10 cellular contexts compared by ENCODE assay signal in the genomic region with DNA sequence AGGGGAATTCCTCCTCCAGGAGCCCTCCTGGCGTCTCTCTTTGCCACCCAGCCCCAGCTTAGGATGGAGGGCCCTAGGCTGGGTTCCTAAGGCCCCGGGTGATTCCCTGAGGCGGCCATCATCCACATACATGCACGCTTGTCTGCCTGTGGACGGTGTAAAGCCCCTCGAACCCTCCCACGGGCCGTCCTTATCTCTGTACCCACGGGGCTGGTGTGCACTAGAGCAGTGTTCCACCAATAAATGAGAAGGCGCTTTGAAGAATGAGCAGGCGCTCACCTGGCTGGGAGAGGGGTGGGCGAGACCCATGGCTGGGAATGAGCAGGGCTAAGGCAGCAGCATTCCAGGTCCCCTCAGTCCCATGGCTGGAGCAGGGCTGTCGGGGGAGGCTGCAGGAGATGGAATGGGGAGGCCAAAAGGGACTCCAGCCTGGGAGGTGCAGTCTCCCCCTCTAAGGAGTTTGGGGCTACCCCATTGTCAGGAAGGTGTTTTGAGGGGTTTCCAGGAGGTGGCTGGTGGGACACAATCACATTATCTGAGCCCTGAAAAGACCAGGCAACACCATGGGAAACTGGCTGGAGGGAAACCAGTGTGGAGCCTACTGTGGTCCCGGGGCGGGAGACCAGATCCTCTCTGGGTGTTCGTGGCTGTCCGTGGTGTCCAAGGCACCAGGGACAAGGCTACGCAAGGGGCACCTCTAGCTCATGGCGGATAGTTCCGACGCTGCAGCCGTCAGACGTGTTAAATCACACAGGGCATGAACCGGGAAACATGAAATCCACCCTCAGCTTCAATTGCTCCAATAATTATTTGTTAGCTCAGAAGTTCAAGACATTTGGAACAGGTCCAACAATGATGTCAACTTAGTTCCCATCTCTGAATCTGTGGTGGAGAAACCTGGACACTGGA.
DNase-seq lines count a peak whose midpoint lies in the region; ATAC-seq and TF ChIP-seq lines count a peak whose summit lies in the region.
"Had no signal": no experiment of that assay in that cellular context is flagged by ENCODE, and none has a peak within 500 bp of the region (broad histone marks: within the 10 kb centered on the region; RNA-seq: fewer than 3 reads in every experiment).

No MANE protein-coding gene starts in this region.

- peaks cover 33% of the 10 kb centered on the region for H3K4me1 ChIP-seq in Caco-2
- H3K4me1 ChIP-seq in mesenchymal stem cell (ENCODE audit: control insufficient read depth, insufficient read depth, low read depth, low read length) = peaks cover 14% of the 10 kb centered on the region

- peak overlapping the region; percentile 85 for H2AK5ac ChIP-seq in mesenchymal stem cell (ENCODE audit: low read length, severe bottlenecking)

- no peak overlapping the region for H2BK15ac ChIP-seq in mesenchymal stem cell (ENCODE audit: low read depth, poor library complexity, severe bottlenecking)

- H2AFZ ChIP-seq in mesenchymal stem cell (ENCODE audit: low read depth, low read length) = no peak overlapping the region

- intact Hi-C loops in Caco-2 (cut with micrococcal nuclease; ENCODE audit: unreplicated experiment) = no loop called here

- no peaks in the 10 kb centered on the region for H3K27me3 Mint-ChIP-seq in Caco-2 (ENCODE audit: insufficient read depth, unreplicated experiment)
- H3K27me3 Mint-ChIP-seq: activated CD4-positive, alpha-beta memory T cell treated with anti-CD3 and anti-CD28 coated beads for 36 hours had no signal

- 90% methylated on average over 24 of the region's 24 CpGs for WGBS in mesenchymal stem cell

- H3K14ac ChIP-seq in mesenchymal stem cell (ENCODE audit: low read length in 2 of 2) = no peak overlapping the region

- TF ChIP-seq CTCF in Caco-2 (IDR thresholded peaks at IDR 0.05; ENCODE audit: insufficient read depth in 1 of 2, low read depth in 1 of 2, low read length in 1 of 2, severe bottlenecking in 1 of 2, unreplicated experiment in 1 of 2) = no peak

- H2BK120ac ChIP-seq in mesenchymal stem cell (ENCODE audit: low read depth, low read length) = no peak overlapping the region

- H3K4me1 Mint-ChIP-seq in Caco-2 (ENCODE audit: low read depth, unreplicated experiment) = peaks cover 22% of the 10 kb centered on the region

- POLR2A ChIA-PET in Caco-2 (lab: Charles Lee) = no interaction called here

- H3K23ac ChIP-seq in mesenchymal stem cell (ENCODE audit: low read length in 2 of 2) = no peak overlapping the region

- H3K4me3 Mint-ChIP-seq in Caco-2 (ENCODE audit: unreplicated experiment) = no peak overlapping the region
- H3K4me3 Mint-ChIP-seq: activated CD4-positive, alpha-beta memory T cell treated with anti-CD3 and anti-CD28 coated beads for 36 hours had no signal

- no peaks in the 10 kb centered on the region for H3K9me3 ChIP-seq in Caco-2
- H3K9me3 ChIP-seq in mesenchymal stem cell (ENCODE audit: control insufficient read depth, low read length) = no peaks in the 10 kb centered on the region

- peaks cover 7% of the 10 kb centered on the region for H3K36me3 Mint-ChIP-seq in Caco-2 (ENCODE audit: insufficient read depth, unreplicated experiment)

- peak overlapping the region in 1 of 2 experiments; percentile 13 for H3K4ac ChIP-seq in mesenchymal stem cell (ENCODE audit: low read depth in 1 of 2, low read length in 2 of 2)

- no peaks in the 10 kb centered on the region for H3K27me3 ChIP-seq in Caco-2 (replicated peaks; ENCODE audit: control insufficient read depth, insufficient read depth, low read length)
- peaks cover 0 to 5% of the 10 kb centered on the region in 2 experiments for H3K27me3 ChIP-seq in mesenchymal stem cell (ENCODE audit: control insufficient read depth in 1 of 2, insufficient read depth in 1 of 2, low read length in 2 of 2)

- no peak overlapping the region for H2BK5ac ChIP-seq in mesenchymal stem cell (ENCODE audit: low read depth, low read length, poor library complexity, severe bottlenecking)

- H3K36me3 ChIP-seq in Caco-2 (ENCODE audit: control insufficient read depth, insufficient read depth, low read length) = no peaks in the 10 kb centered on the region
- peaks cover 0 to 5% of the 10 kb centered on the region in 2 experiments for H3K36me3 ChIP-seq in mesenchymal stem cell (ENCODE audit: control insufficient read depth in 1 of 2, insufficient read depth in 2 of 2, low read depth in 1 of 2, low read length in 2 of 2)

- H4K91ac ChIP-seq in mesenchymal stem cell (ENCODE audit: low read length) = peak overlapping the region; percentile 11

- peak overlapping the region; percentile 72 for H3K27ac Mint-ChIP-seq in Caco-2 (ENCODE audit: unreplicated experiment)

- no peak overlapping the region for H3K18ac ChIP-seq in mesenchymal stem cell (ENCODE audit: low read depth in 1 of 2, low read length in 2 of 2)

- no TSS peak for BruUV-seq in Caco-2 (replicated peaks; lab: Mats Ljungman, UMichigan)

- DNase-seq in Caco-2 (no peak), NCI-H1417 (lab: John Stamatoyannopoulos, UW) (peak in 2 of 3 experiments; percentile 7 to 63), dermis blood vessel endothelial cell (peak; percentile 88), mesenchymal stem cell (peak; percentile 30), activated T-cell treated with anti-CD3 and anti-CD28 coated beads for 4 hours (no peak), activated gamma-delta T cell treated with Interleukin-2 at 50 U/mL for 16 hours (no peak), islet precursor cell (no peak)
- DNase-seq: activated CD4-positive, alpha-beta memory T cell treated with anti-CD3 and anti-CD28 coated beads for 36 hours had no signal

- no peak overlapping the region for H3K4me2 ChIP-seq in mesenchymal stem cell (ENCODE audit: low read length, poor library complexity, severe bottlenecking)

- CTCF ChIA-PET in Caco-2 (lab: Charles Lee) = interaction anchor here (1.9 kb wide), 1 partner anchor 168 kb away, joined by 6 read pairs; no protein-coding TSS in a partner anchor

- H3K9me3 Mint-ChIP-seq in Caco-2 (ENCODE audit: unreplicated experiment) = no peaks in the 10 kb centered on the region
- H3K9me3 Mint-ChIP-seq: activated CD4-positive, alpha-beta memory T cell treated with anti-CD3 and anti-CD28 coated beads for 36 hours had no signal

- ATAC-seq in GM19455 (IDR thresholded peaks at IDR 0.05; ENCODE audit: unreplicated experiment) = no peak

- H3K9ac ChIP-seq in mesenchymal stem cell (ENCODE audit: low read length) = no peak overlapping the region

- H3K4me3 ChIP-seq in Caco-2 (ENCODE audit: low read depth, low read length) (no peak overlapping the region), mesenchymal stem cell (ENCODE audit: insufficient read depth in 1 of 2, low read depth in 1 of 2, low read length in 2 of 2) (no peak overlapping the region)
- H3K4me3 ChIP-seq: SK-N-MC had no signal

- H4K8ac ChIP-seq in mesenchymal stem cell (ENCODE audit: low read length) = no peak overlapping the region

- no peaks in the 10 kb centered on the region for H3K79me1 ChIP-seq in mesenchymal stem cell (replicated peaks; ENCODE audit: low read length, poor library complexity, severe bottlenecking)

- H2BK12ac ChIP-seq in mesenchymal stem cell (ENCODE audit: low read length in 2 of 2) = no peak overlapping the region

- H3K27ac ChIP-seq in mesenchymal stem cell (ENCODE audit: low read length, poor library complexity, severe bottlenecking) = no peak overlapping the region
- H3K27ac ChIP-seq: SK-N-MC had no signal

Comparison
In these comparisons a context has a peak if more than half of its experiments do, and no peak if none do; other contexts are left out.
1. DNase-seq: peak in NCI-H1417 (2 of 3), dermis blood vessel endothelial cell (single experiment) and mesenchymal stem cell (single experiment); none in Caco-2 (0 of 2), activated T-cell treated with anti-CD3 and anti-CD28 coated beads for 4 hours (single experiment), activated gamma-delta T cell treated with Interleukin-2 at 50 U/mL for 16 hours (single experiment) and islet precursor cell (single experiment).